13 cellular contexts compared by ENCODE assay signal in the genomic region with DNA sequence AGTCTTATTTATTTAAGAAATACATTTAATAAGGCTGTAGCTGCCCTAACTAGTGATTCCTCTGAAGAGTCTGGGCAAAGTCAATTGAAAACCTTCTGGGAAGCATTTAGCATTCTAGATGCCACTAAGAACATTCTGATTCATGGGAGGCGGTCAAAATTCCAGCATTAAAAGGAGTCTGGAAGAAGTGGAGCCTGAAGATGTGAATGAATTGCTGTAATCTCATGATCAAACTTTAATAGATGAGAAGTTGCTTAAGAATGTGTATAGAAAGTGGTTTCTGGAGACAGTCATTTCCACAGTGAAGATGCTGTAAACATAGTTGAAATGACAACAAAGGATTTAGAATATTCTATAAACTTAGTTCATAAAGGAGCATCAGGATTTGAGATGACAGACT.
"Had no signal": no experiment of that assay in that cellular context is flagged by ENCODE, and none has a peak within 500 bp of the region (broad histone marks: within the 10 kb centered on the region; RNA-seq: fewer than 3 reads in every experiment).

No MANE protein-coding gene starts in this region.

- H3K9me3 Mint-ChIP-seq: activated naive CD4-positive, alpha-beta T cell treated with anti-CD3 and anti-CD28 coated beads, Interleukin-2, amount 50 U/mL, for 24 hours; stimulated activated effector memory CD8-positive, alpha-beta T cell treated with anti-CD3 and anti-CD28 coated beads, Interleukin-12 subunit alpha, Interleukin-12 subunit beta, amount 100 ng/mL, for 72 hours had no signal

- H3K27ac Mint-ChIP-seq: activated naive CD4-positive, alpha-beta T cell treated with anti-CD3 and anti-CD28 coated beads, Interleukin-2, amount 50 U/mL, for 24 hours; stimulated activated effector memory CD8-positive, alpha-beta T cell treated with anti-CD3 and anti-CD28 coated beads, Interleukin-12 subunit alpha, Interleukin-12 subunit beta, amount 100 ng/mL, for 72 hours had no signal

- H3K36me3 ChIP-seq: breast epithelium, uterus had no signal

- H3K4me1 ChIP-seq: breast epithelium, uterus had no signal

- H3K4me3 ChIP-seq: breast epithelium, tibial artery, uterus had no signal

- H3K4me1 Mint-ChIP-seq: stimulated activated effector memory CD8-positive, alpha-beta T cell treated with anti-CD3 and anti-CD28 coated beads, Interleukin-12 subunit alpha, Interleukin-12 subunit beta, amount 100 ng/mL, for 72 hours had no signal

- FAIRE-seq: keratinocyte, small intestine had no signal

- H3K9me3 ChIP-seq: breast epithelium, tibial artery, uterus had no signal

- H3K27me3 ChIP-seq: breast epithelium, tibial artery, uterus had no signal

- DNase-seq: activated effector memory CD4-positive, alpha-beta T cell treated with Interleukin-2 at 50 U/mL for 16 hours; amniotic stem cell; dermis blood vessel endothelial cell; erythroblast; left ventricle myocardium superior; mesendoderm; small intestine; tibial artery; uterus had no signal

- H3K27me3 Mint-ChIP-seq: activated naive CD4-positive, alpha-beta T cell treated with anti-CD3 and anti-CD28 coated beads, Interleukin-2, amount 50 U/mL, for 24 hours had no signal

- ATAC-seq: left ventricle myocardium superior; stimulated activated effector memory CD8-positive, alpha-beta T cell treated with anti-CD3 and anti-CD28 coated beads, Interleukin-12 subunit alpha, Interleukin-12 subunit beta, amount 100 ng/mL, for 72 hours had no signal

- H3K4me3 Mint-ChIP-seq: activated naive CD4-positive, alpha-beta T cell treated with anti-CD3 and anti-CD28 coated beads, Interleukin-2, amount 50 U/mL, for 24 hours; stimulated activated effector memory CD8-positive, alpha-beta T cell treated with anti-CD3 and anti-CD28 coated beads, Interleukin-12 subunit alpha, Interleukin-12 subunit beta, amount 100 ng/mL, for 72 hours had no signal
